18 cellular contexts compared by ENCODE assay signal in the genomic region with DNA sequence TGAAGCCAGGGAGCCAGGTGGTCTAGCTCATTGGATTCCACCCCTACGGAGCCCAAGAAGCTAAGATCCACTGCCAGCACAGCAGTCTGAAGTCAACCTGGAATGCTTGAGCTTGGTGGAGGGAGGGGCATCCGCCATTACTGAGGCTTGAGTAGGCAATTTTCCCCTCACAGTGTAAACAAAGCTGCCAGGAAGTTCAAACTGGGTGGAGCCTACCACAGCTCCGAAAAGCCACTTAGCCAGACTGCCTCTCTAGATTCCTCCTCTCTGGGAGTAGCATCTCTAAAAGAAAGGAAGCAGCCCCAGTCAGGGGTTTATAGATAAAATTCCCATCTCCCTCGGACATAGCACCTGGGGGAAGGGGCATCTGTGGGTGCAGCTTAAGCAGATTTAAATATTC.
"Had no signal": no experiment of that assay in that cellular context is flagged by ENCODE, and none has a peak within 500 bp of the region (broad histone marks: within the 10 kb centered on the region; RNA-seq: fewer than 3 reads in every experiment).

No MANE protein-coding gene starts in this region.

- DNase-seq: activated CD4-positive, alpha-beta memory T cell treated with anti-CD3 and anti-CD28 coated beads, Interleukin-2, amount 10 ng/mL, durations not matched to agents 7 days and 5 days; activated CD4-positive, alpha-beta T cell treated with anti-CD3 and anti-CD28 coated beads for 48 hours; activated CD4-positive, CD25-positive, alpha-beta regulatory T cell; activated CD8-positive, alpha-beta memory T cell treated with anti-CD3 and anti-CD28 coated beads, Interleukin-2, amount 10 ng/mL, durations not matched to agents 7 days and 5 days; effector CD4-positive, alpha-beta T cell; heart right ventricle; immature natural killer cell; mesenchymal stem cell; naive thymus-derived CD4-positive, alpha-beta T cell; right cardiac atrium had no signal

- H3K27ac ChIP-seq: esophagus muscularis mucosa, heart right ventricle, neural progenitor cell, prostate gland, tibial nerve had no signal

- H3K27ac Mint-ChIP-seq: activated CD4-positive, alpha-beta memory T cell treated with anti-CD3 and anti-CD28 coated beads, Interleukin-2, amount 10 ng/mL, durations not matched to agents 7 days and 5 days; activated CD8-positive, alpha-beta memory T cell treated with anti-CD3 and anti-CD28 coated beads, Interleukin-2, amount 10 ng/mL, durations not matched to agents 7 days and 5 days; activated naive CD8-positive, alpha-beta T cell; immature natural killer cell; naive thymus-derived CD4-positive, alpha-beta T cell; neural progenitor cell; stimulated activated naive CD8-positive, alpha-beta T cell treated with anti-CD3 and anti-CD28 coated beads, Interleukin-15, Interleukin-2, amounts not matched to agents 100 ng/mL and 50 ng/mL, for 24 hours had no signal

- H3K4me1 ChIP-seq: esophagus muscularis mucosa, heart right ventricle, prostate gland, tibial nerve had no signal

- H3K4me3 ChIP-seq: esophagus muscularis mucosa, heart right ventricle, neural progenitor cell, prostate gland, tibial nerve had no signal

- H2AFZ ChIP-seq: neural progenitor cell had no signal

- H3K36me3 Mint-ChIP-seq: activated CD8-positive, alpha-beta memory T cell treated with anti-CD3 and anti-CD28 coated beads, Interleukin-2, amount 10 ng/mL, durations not matched to agents 7 days and 5 days; activated naive CD8-positive, alpha-beta T cell; neural progenitor cell had no signal

- H3K4me1 Mint-ChIP-seq: activated CD4-positive, alpha-beta memory T cell treated with anti-CD3 and anti-CD28 coated beads, Interleukin-2, amount 10 ng/mL, durations not matched to agents 7 days and 5 days; activated CD8-positive, alpha-beta memory T cell treated with anti-CD3 and anti-CD28 coated beads, Interleukin-2, amount 10 ng/mL, durations not matched to agents 7 days and 5 days; immature natural killer cell; naive thymus-derived CD4-positive, alpha-beta T cell; neural progenitor cell had no signal

- H3K4me2 ChIP-seq: neural progenitor cell had no signal

- H3K9me3 ChIP-seq: esophagus muscularis mucosa, prostate gland had no signal

- FAIRE-seq: endothelial cell of umbilical vein, urothelium cell line had no signal

- H3K9me3 Mint-ChIP-seq: neural progenitor cell had no signal

- H3K4me3 Mint-ChIP-seq: activated CD4-positive, alpha-beta memory T cell treated with anti-CD3 and anti-CD28 coated beads, Interleukin-2, amount 10 ng/mL, durations not matched to agents 7 days and 5 days; activated CD8-positive, alpha-beta memory T cell treated with anti-CD3 and anti-CD28 coated beads, Interleukin-2, amount 10 ng/mL, durations not matched to agents 7 days and 5 days; activated naive CD8-positive, alpha-beta T cell; immature natural killer cell; naive thymus-derived CD4-positive, alpha-beta T cell; neural progenitor cell; stimulated activated naive CD8-positive, alpha-beta T cell treated with anti-CD3 and anti-CD28 coated beads, Interleukin-15, Interleukin-2, amounts not matched to agents 100 ng/mL and 50 ng/mL, for 24 hours had no signal

- H3K9ac ChIP-seq: neural progenitor cell had no signal

- H3K27me3 Mint-ChIP-seq: activated CD4-positive, alpha-beta memory T cell treated with anti-CD3 and anti-CD28 coated beads, Interleukin-2, amount 10 ng/mL, durations not matched to agents 7 days and 5 days; activated CD8-positive, alpha-beta memory T cell treated with anti-CD3 and anti-CD28 coated beads, Interleukin-2, amount 10 ng/mL, durations not matched to agents 7 days and 5 days; activated naive CD8-positive, alpha-beta T cell; naive thymus-derived CD4-positive, alpha-beta T cell; stimulated activated naive CD8-positive, alpha-beta T cell treated with anti-CD3 and anti-CD28 coated beads, Interleukin-15, Interleukin-2, amounts not matched to agents 100 ng/mL and 50 ng/mL, for 24 hours had no signal

- H3K27me3 ChIP-seq: esophagus muscularis mucosa, heart right ventricle, neural progenitor cell, tibial nerve had no signal

- H3K36me3 ChIP-seq: esophagus muscularis mucosa, heart right ventricle, neural progenitor cell, prostate gland, tibial nerve had no signal
